ENCODE assay signal across 9 cellular contexts in the genomic region with DNA sequence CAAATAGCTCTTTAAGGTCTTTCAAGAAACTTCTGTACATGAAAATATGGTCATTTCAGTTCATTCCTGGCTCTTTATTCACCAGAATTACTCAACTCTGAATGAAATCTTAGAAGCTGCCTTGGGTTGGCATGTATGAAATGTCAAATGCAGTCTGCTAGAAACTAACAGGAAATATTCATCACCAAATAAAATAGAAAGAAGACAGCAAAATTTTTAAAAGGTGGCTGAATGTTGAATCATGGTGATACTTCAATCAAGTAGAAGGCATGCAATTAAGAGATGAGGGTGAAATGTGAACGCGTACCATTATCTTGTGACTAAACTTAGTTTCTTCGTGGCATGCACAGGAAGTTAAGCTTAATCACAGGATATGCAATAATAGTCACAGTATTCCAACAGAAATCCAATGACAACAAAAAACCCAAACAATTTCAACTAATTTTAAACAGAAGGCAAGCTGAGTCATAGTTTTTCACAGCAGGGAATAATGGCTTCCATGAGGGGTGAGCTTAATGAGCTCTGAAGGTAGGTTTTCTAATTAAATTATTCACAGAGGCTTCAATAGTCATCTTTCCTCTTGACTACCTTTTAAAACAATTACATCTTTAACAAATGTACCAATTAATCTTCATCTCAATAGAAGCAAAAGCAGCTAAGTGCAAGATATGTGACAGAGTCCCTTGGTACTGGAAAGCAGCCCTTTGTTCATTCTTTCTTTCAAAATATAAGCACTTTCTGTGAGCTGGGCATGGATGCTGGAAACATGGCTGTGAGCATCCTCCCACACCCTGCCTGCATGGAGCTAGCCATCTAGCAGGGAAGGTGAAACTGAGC. TPM values are rescaled to one million over a fixed set of nuclear protein-coding genes. Genes with fewer than 3 reads are reported as not detected.
DNase-seq lines count a peak whose midpoint lies in the region; ATAC-seq and TF ChIP-seq lines count a peak whose summit lies in the region.
"Had no signal": no experiment of that assay in that cellular context is flagged by ENCODE, and none has a peak within 500 bp of the region (broad histone marks: within the 10 kb centered on the region; RNA-seq: fewer than 3 reads in every experiment).

No MANE protein-coding gene starts in this region.

- peak overlapping the region; percentile 71 for H3K27ac Mint-ChIP-seq in neural crest cell (ENCODE audit: unreplicated experiment)

- H3K36me3 Mint-ChIP-seq in neural crest cell (ENCODE audit: low read depth), result no peaks in the 10 kb centered on the region

- DNase-seq in Daoy (ENCODE audit: low read depth) (peak; percentile 71), NCI-H146 treated with DMSO at 0.1 percent for 48 hours (lab: John Stamatoyannopoulos, UW; ENCODE audit: unreplicated experiment) (peak; percentile 94), dermis blood vessel endothelial cell (peak; percentile 94), neural crest cell (ENCODE audit: low read depth, low spot score) (no peak)

- no peaks in the 10 kb centered on the region for H3K9me3 Mint-ChIP-seq in neural crest cell

- TF ChIP-seq CTCF in neural crest cell (conservative IDR thresholded peaks at IDR 0.05), result no peak

- H3K4me3 Mint-ChIP-seq in neural crest cell, result no peak overlapping the region

- H3K4me1 Mint-ChIP-seq in neural crest cell, result peaks cover 8% of the 10 kb centered on the region

- no peaks in the 10 kb centered on the region for H3K27me3 Mint-ChIP-seq in neural crest cell (ENCODE audit: low read depth)

- ATAC-seq in HG03139 (IDR thresholded peaks at IDR 0.05; ENCODE audit: unreplicated experiment) (no peak), HG03571 (IDR thresholded peaks at IDR 0.05; ENCODE audit: unreplicated experiment) (no peak), GM19328 (IDR thresholded peaks at IDR 0.05; ENCODE audit: unreplicated experiment) (no peak), HG03095 (IDR thresholded peaks at IDR 0.05; ENCODE audit: unreplicated experiment) (no peak)
- ATAC-seq: left lobe of liver had no signal

RNA-seq across cellular contexts. Expression of gene SCFD2, which starts 44.5 kb away (rescaled TPM):
- 20.6 and 20.8 TPM in 2 replicates for total RNA-seq in Daoy (2014; rRNA removed; shearing (Covaris generic))
- total RNA-seq in dermis blood vessel endothelial cell, result 20.4 and 28.1 TPM in 2 replicates
- total RNA-seq in neural crest cell, result 18.6 and 19.8 TPM in 2 replicates

RNA-seq across cellular contexts. Expression of gene FIP1L1, which starts 56.1 kb away (rescaled TPM):
- total RNA-seq in Daoy (2014; rRNA removed; shearing (Covaris generic)), result 39.7 and 45.4 TPM in 2 replicates
- total RNA-seq in dermis blood vessel endothelial cell, result 51.5 and 60.4 TPM in 2 replicates
- 67.0 and 67.1 TPM in 2 replicates for total RNA-seq in neural crest cell
